10 cellular contexts compared by ENCODE assay signal in genomic region chr13:101127741-101128353, GRCh38.
DNase-seq lines count a peak whose midpoint lies in the region; ATAC-seq and TF ChIP-seq lines count a peak whose summit lies in the region.
"Had no signal": no experiment of that assay in that cellular context is flagged by ENCODE, and none has a peak within 500 bp of the region (broad histone marks: within the 10 kb centered on the region; RNA-seq: fewer than 3 reads in every experiment).

No MANE protein-coding gene starts in this region.

- TF ChIP-seq CTCF in vagina (IDR thresholded peaks at IDR 0.05): peak in 2 of 3 experiments; percentile 22 to 42

- H3K27me3 ChIP-seq in vagina: no peaks in the 10 kb centered on the region
- H3K27me3 ChIP-seq: BLaER1 treated with 17β-estradiol and CSF1 and Interleukin-3, amounts not matched to agents 10 nM and 100 nM had no signal

- in situ Hi-C loops in T47D (cut with HindIII; ENCODE audit: low pct_unique_long_range_greater_than_20kb, low sequenced_read_pairs): no loop called here

- no peak overlapping the region for H3K4me3 ChIP-seq in vagina
- H3K4me3 ChIP-seq: BLaER1 treated with 17β-estradiol and CSF1 and Interleukin-3, amounts not matched to agents 10 nM and 100 nM had no signal

- no peak for TF ChIP-seq POLR2A in vagina (IDR thresholded peaks at IDR 0.05)

- no peaks in the 10 kb centered on the region for H3K4me1 ChIP-seq in vagina
- H3K4me1 ChIP-seq: BLaER1 treated with 17β-estradiol and CSF1 and Interleukin-3, amounts not matched to agents 10 nM and 100 nM had no signal

- ATAC-seq in GM19351 (IDR thresholded peaks at IDR 0.05; ENCODE audit: unreplicated experiment) (peak; percentile 92), HG03432 (IDR thresholded peaks at IDR 0.05; ENCODE audit: unreplicated experiment) (peak; percentile 89)

- intact Hi-C loops in vagina (cut with DNase I): no loop called here

- no peaks in the 10 kb centered on the region for H3K36me3 ChIP-seq in vagina
- H3K36me3 ChIP-seq: BLaER1 treated with 17β-estradiol and CSF1 and Interleukin-3, amounts not matched to agents 10 nM and 100 nM had no signal

- DNase-seq in NCI-H1436 (lab: John Stamatoyannopoulos, UW) (peak; percentile 22), NCI-H1436 treated with DMSO at 0.1 percent for 48 hours (lab: John Stamatoyannopoulos, UW) (no peak), NCI-H82 (lab: John Stamatoyannopoulos, UW) (peak; percentile 82), T47D (ENCODE audit: low read depth in 1 of 2, low spot score in 1 of 2) (peak; percentile 20 to 67), kidney tubule cell (ENCODE audit: low spot score) (peak; percentile 52), vagina (ENCODE audit: extremely low spot score in 2 of 2) (no peak)
- DNase-seq: activated naive CD8-positive, alpha-beta T cell treated with anti-CD3 and anti-CD28 coated beads, Interleukin-2, amount 10 ng/mL, durations not matched to agents 7 days and 5 days had no signal

- no peaks in the 10 kb centered on the region for H3K9me3 ChIP-seq in vagina
- H3K9me3 ChIP-seq: BLaER1 treated with 17β-estradiol and CSF1 and Interleukin-3, amounts not matched to agents 10 nM and 100 nM had no signal

- no peak overlapping the region for H3K27ac ChIP-seq in vagina
- H3K27ac ChIP-seq: BLaER1 treated with 17β-estradiol and CSF1 and Interleukin-3, amounts not matched to agents 10 nM and 100 nM had no signal

Comparison
In these comparisons a context has a peak if more than half of its experiments do, and no peak if none do; other contexts are left out.
1. DNase-seq: peak in NCI-H1436 (single experiment), NCI-H82 (single experiment), T47D (2 of 2) and kidney tubule cell (single experiment); none in NCI-H1436 treated with DMSO at 0.1 percent for 48 hours (single experiment) and vagina (0 of 2).